ENCODE assay signal across 1 cellular context in genomic region chr5:68239485-68239884, GRCh38.
TF ChIP-seq lines count a peak whose summit lies in the region.

No MANE protein-coding gene starts in this region.

TF ChIP-seq in HEK293, 187 proteins besides CTCF, POLR2A, EP300 and RAD21 (continued from another document):
- TF ChIP-seq OSR2 (tag by site-specific recombination; IDR thresholded peaks at IDR 0.05): 0 out of 2 replicates have a peak, but pooled peaks have one; percentile 15
- TF ChIP-seq ZNF148 (tag by site-specific recombination; IDR thresholded peaks at IDR 0.05; ENCODE audit: borderline replicate concordance): no peak
